ENCODE assay signal across 8 cellular contexts in the genomic region with DNA sequence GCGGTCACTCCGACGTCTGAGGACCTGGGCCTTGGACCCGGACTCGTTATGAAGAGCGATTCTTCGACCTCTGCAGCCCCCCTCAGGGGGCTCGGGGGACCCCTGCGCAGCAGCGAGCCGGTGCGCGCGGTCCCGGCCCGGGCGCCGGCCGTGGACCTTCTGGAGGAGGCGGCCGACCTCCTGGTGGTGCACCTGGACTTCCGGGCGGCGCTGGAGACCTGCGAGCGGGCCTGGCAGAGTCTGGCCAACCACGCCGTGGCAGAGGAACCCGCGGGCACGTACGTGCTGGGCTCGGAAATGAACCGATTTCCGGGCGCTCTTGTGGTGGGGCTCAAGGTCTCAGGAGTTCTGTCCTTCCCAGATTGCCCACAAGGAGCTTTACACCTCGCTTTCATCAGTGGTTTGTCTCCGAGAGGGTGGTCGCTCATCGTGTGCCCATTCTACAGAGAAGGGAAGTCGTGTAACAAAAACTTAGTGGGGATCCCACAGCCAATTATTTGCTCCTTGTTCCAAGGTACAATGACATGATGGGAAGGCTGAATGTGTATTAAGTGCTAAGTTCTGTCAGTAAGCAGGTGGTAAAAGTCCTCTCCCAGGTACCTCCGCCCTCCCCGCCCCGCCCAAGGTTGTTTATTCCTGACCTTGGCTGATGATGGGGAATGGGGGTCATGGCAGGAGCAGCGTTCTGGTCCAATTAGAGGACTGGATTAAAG. TPM values are rescaled to one million over a fixed set of nuclear protein-coding genes. Genes with fewer than 3 reads are reported as not detected.
DNase-seq lines count a peak whose midpoint lies in the region; ATAC-seq and TF ChIP-seq lines count a peak whose summit lies in the region.

No MANE protein-coding gene starts in this region.

- peaks cover 50% of the 10 kb centered on the region for H3K4me1 Mint-ChIP-seq in activated T-cell treated with anti-CD3 and anti-CD28 coated beads, Interleukin-2, amount 50 U/mL, for 72 hours (ENCODE audit: low read depth)

- H3K27ac Mint-ChIP-seq in activated T-cell treated with anti-CD3 and anti-CD28 coated beads, Interleukin-2, amount 50 U/mL, for 72 hours = peak overlapping the region; percentile 95

- TF ChIP-seq CTCF in foreskin fibroblast (IDR thresholded peaks at IDR 0.05; ENCODE audit: low read depth, low read length) (no peak), omental fat pad (IDR thresholded peaks at IDR 0.05) (no peak)

- H3K4me3 ChIP-seq in foreskin fibroblast (ENCODE audit: low read depth in 1 of 2, low read length in 2 of 2) = peak overlapping the region; percentile 99

- H3K4me3 Mint-ChIP-seq in activated T-cell treated with anti-CD3 and anti-CD28 coated beads, Interleukin-2, amount 50 U/mL, for 72 hours = peak overlapping the region; percentile 88 to 96

- H3K27me3 Mint-ChIP-seq in activated T-cell treated with anti-CD3 and anti-CD28 coated beads, Interleukin-2, amount 50 U/mL, for 72 hours (ENCODE audit: low read depth) = no peaks in the 10 kb centered on the region

- ATAC-seq in GM21576 (IDR thresholded peaks at IDR 0.05; ENCODE audit: unreplicated experiment) (peak; percentile 13), omental fat pad (ENCODE audit: low FRiP score) (peak; percentile 39), GM18519 (IDR thresholded peaks at IDR 0.05; ENCODE audit: low FRiP score, unreplicated experiment) (no peak)
- peak; percentile 41 to 57 for ATAC-seq in activated T-cell treated with anti-CD3 and anti-CD28 coated beads, Interleukin-2, amount 50 U/mL, for 72 hours (replicated peaks in 1 of 2)

- peak; percentile 41 for DNase-seq in COR-L47 (lab: John Stamatoyannopoulos, UW)
- peak; percentile 10 for DNase-seq in NCI-H1105 treated with DMSO at 0.1 percent for 48 hours (lab: John Stamatoyannopoulos, UW)
- DNase-seq in activated T-cell treated with anti-CD3 and anti-CD28 coated beads, Interleukin-2, amount 50 U/mL, for 72 hours = peak; percentile 68 to 72
- DNase-seq in foreskin fibroblast = peak in 1 of 2 donors; percentile 59
- no peak for DNase-seq in omental fat pad (ENCODE audit: low spot score)
- no peak for DNase-seq in SKM-1 (lab: John Stamatoyannopoulos, UW; ENCODE audit: unreplicated experiment)

- H3K9me3 Mint-ChIP-seq in activated T-cell treated with anti-CD3 and anti-CD28 coated beads, Interleukin-2, amount 50 U/mL, for 72 hours = no peaks in the 10 kb centered on the region

- peaks cover 23 to 30% of the 10 kb centered on the region in 2 donors for H3K36me3 Mint-ChIP-seq in activated T-cell treated with anti-CD3 and anti-CD28 coated beads, Interleukin-2, amount 50 U/mL, for 72 hours (ENCODE audit: insufficient read depth in 2 of 2)

RNA-seq across cellular contexts. Expression of gene PEX26, which starts 0.7 kb away (rescaled TPM):
- total RNA-seq in activated T-cell treated with anti-CD3 and anti-CD28 coated beads, Interleukin-2, amount 50 U/mL, for 72 hours = 10 to 100 TPM; 41.8 to 48.1 TPM
- total RNA-seq in omental fat pad = 10 to 100 TPM; 19.5 to 32.0 (median 24.1) TPM

RNA-seq across cellular contexts. Expression of gene TUBA8, which starts 32.1 kb away (rescaled TPM):
- total RNA-seq in activated T-cell treated with anti-CD3 and anti-CD28 coated beads, Interleukin-2, amount 50 U/mL, for 72 hours = 1 to 10 TPM in 1 of 2 donors, under 1 TPM in 1; 0.94 to 2.9 TPM
- total RNA-seq in omental fat pad = 10 to 100 TPM in 1 of 4 donors, 1 to 10 TPM in 3; 3.2 to 12.1 (median 4.4) TPM

RNA-seq across cellular contexts. Expression of gene MICAL3, which starts 54.1 kb away (rescaled TPM):
- total RNA-seq in activated T-cell treated with anti-CD3 and anti-CD28 coated beads, Interleukin-2, amount 50 U/mL, for 72 hours = 10 to 100 TPM; 17.9 to 26.0 TPM
- 10 to 100 TPM; 23.9 to 49.2 (median 34.5) TPM for total RNA-seq in omental fat pad

Comparison
In these comparisons a context has a peak if more than half of its experiments do, and no peak if none do; other contexts are left out.
1. DNase-seq: peak in COR-L47 (single experiment), NCI-H1105 treated with DMSO at 0.1 percent for 48 hours (single experiment) and activated T-cell treated with anti-CD3 and anti-CD28 coated beads, Interleukin-2, amount 50 U/mL, for 72 hours (2 of 2); none in omental fat pad (single experiment) and SKM-1 (single experiment).